Comparison of ENCODE assay signal across 9 cellular contexts in the genomic region with DNA sequence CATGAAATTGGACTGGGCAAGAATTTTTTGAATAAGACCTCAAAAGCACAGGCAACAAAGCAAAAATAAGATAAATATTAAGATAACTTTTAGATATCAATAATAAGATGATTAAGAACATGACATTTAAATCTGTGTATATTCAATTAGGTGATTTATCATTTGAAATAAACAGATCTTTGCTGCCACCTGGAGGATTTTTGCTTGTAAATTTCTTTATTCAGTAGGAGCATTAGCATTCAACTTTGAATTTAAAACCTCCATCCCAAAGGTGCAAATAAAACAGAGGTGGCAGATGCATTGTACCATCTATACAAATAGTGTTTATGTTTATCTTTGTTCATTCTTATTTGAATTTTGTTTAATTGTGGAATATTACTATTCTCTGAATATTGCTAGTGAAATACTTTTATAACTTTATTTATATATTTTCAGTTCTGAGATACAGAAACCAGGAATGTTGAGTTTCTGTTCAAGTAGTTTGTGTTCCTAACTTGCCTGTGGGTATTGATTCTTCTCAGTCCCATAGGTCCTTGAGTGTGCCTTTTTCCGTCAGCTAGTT. TPM values are rescaled to one million over a fixed set of nuclear protein-coding genes. Genes with fewer than 3 reads are reported as not detected.
A peak's percentile ranks its signal among the peaks of the same experiment; 100 is the strongest.
DNase-seq lines count a peak whose midpoint lies in the region; TF ChIP-seq lines count a peak whose summit lies in the region.
"Had no signal": no experiment of that assay in that cellular context is flagged by ENCODE, and none has a peak within 500 bp of the region (broad histone marks: within the 10 kb centered on the region; RNA-seq: fewer than 3 reads in every experiment).

No MANE protein-coding gene starts in this region.

- H3K4me2 ChIP-seq in Loucy (ENCODE audit: low read depth, low read length, poor library complexity, severe bottlenecking) = no peak overlapping the region

- no peaks in the 10 kb centered on the region for H3K4me1 ChIP-seq in Loucy (ENCODE audit: insufficient read depth, low read length, poor library complexity, severe bottlenecking)

- no peaks in the 10 kb centered on the region for H3K27me3 ChIP-seq in Loucy (ENCODE audit: insufficient read depth, low read length, poor library complexity, severe bottlenecking)

- H3K9me2 ChIP-seq in Loucy (replicated peaks; ENCODE audit: low read depth, low read length) = no peaks in the 10 kb centered on the region

- peaks cover 3% of the 10 kb centered on the region for H4K20me1 ChIP-seq in Loucy (ENCODE audit: insufficient read depth, low read length, poor library complexity, severe bottlenecking)

- no peak overlapping the region for H2AFZ ChIP-seq in Loucy (ENCODE audit: low read length)

- peaks cover 30% of the 10 kb centered on the region; the same call in 1 of the 2 replicates for H3K36me3 ChIP-seq in Loucy (ENCODE audit: insufficient read depth, low read length)

- no peak overlapping the region for H3K9ac ChIP-seq in Loucy (ENCODE audit: low read depth, low read length, poor library complexity, severe bottlenecking)

- H3K4me3 ChIP-seq in Loucy (ENCODE audit: low read length, poor library complexity, severe bottlenecking) (no peak overlapping the region), fibroblast of the aortic adventitia (ENCODE audit: low read depth, low read length) (no peak overlapping the region), retinal pigment epithelial cell (ENCODE audit: low read length) (no peak overlapping the region)
- H3K4me3 ChIP-seq: skin epidermis had no signal

- no peaks in the 10 kb centered on the region for H3K9me3 ChIP-seq in Loucy (ENCODE audit: insufficient read depth, low read depth, low read length)

- no peaks in the 10 kb centered on the region for H3F3A ChIP-seq in Loucy (ENCODE audit: low read depth)

- DNase-seq in activated CD4-positive, alpha-beta T cell treated with anti-CD3 and anti-CD28 coated beads for 4 hours = peak; percentile 16 to 39
- DNase-seq in activated CD4-positive, alpha-beta T cell treated with anti-CD3 and anti-CD28 coated beads for 1 hour = no peak
- DNase-seq in SKM-1 treated with dmso at 0.1 percent for 144 hours (lab: John Stamatoyannopoulos, UW; ENCODE audit: unreplicated experiment) = peak; percentile 22
- DNase-seq in fibroblast of the aortic adventitia (ENCODE audit: low read depth) = peak; percentile 75
- DNase-seq in retinal pigment epithelial cell (ENCODE audit: low read depth) = peak; percentile 20
- DNase-seq in GOT3 (lab: John Stamatoyannopoulos, UW) = no peak
- DNase-seq in middle frontal gyrus (ENCODE audit: extremely low spot score, low spot score) = no peak

- peak; percentile 58 for TF ChIP-seq CTCF in Loucy (conservative IDR thresholded peaks at IDR 0.05; ENCODE audit: low read length)
- peak; percentile 41 for TF ChIP-seq CTCF in fibroblast of the aortic adventitia (IDR thresholded peaks at IDR 0.05; ENCODE audit: insufficient read depth, low read length)
- TF ChIP-seq CTCF in retinal pigment epithelial cell (conservative IDR thresholded peaks at IDR 0.05; ENCODE audit: low read depth, low read length) = peak; percentile 40

- H3K79me2 ChIP-seq in Loucy (ENCODE audit: insufficient read depth, low read length) = no peaks in the 10 kb centered on the region

RNA-seq across cellular contexts. Expression of a gene that starts 20.9 kb away (rescaled TPM):
- total RNA-seq in fibroblast of the aortic adventitia (ENCODE audit: low replicate concordance) = 33.5 and 41.4 TPM in 2 replicates

Comparison
In these comparisons a context has a peak if more than half of its experiments do, and no peak if none do; other contexts are left out.
1. DNase-seq: peak in activated CD4-positive, alpha-beta T cell treated with anti-CD3 and anti-CD28 coated beads for 4 hours (2 of 2), SKM-1 treated with dmso at 0.1 percent for 144 hours (single experiment), fibroblast of the aortic adventitia (single experiment) and retinal pigment epithelial cell (single experiment); none in activated CD4-positive, alpha-beta T cell treated with anti-CD3 and anti-CD28 coated beads for 1 hour (single experiment), GOT3 (single experiment) and middle frontal gyrus (single experiment).
2. Peak in every context shown above with its lines, with median percentiles within 50 percentile points of each other: CTCF ChIP-seq.